In the genomic region with DNA sequence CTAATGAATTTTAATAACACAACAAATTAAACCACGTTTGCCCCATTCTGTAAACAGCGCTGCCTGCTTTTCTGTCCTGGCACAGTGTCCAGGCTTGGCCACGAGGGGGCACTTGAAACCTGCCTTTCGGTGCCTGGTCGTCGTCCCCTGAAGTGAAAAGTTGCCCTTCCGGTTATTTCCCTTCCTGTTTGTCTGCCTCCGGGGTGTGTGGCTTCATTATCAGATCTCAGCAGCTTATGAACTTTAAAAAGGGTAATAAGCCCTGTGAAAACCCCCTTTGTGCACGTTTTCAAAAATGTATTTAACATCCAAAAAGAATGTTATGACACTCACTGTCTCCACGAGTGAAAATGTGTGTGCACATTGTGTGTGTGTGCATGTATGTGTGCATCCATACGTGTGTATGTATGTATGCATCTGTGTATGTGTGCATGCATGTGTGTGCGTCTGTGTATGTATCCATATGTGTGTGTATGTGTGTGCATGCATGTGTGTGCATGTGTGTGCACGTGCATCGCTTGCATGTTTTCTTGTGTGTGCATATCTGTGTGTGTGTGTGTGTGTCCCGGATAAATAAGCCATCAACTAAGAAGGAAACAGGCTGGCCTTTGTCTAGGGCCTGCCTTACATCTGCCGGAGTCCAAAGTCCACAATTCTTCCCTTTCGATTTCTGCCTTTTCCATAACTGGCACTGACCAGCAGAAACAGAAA, we compare ENCODE assay signal across 8 cellular contexts.
DNase-seq lines count a peak whose midpoint lies in the region; ATAC-seq and TF ChIP-seq lines count a peak whose summit lies in the region.

No MANE protein-coding gene starts in this region.

- intact Hi-C loops in lower leg skin (cut with DNase I; ENCODE audit: low total_unique reads), result loop anchor here (10.0 kb wide), 1 partner anchor 580 kb away; no protein-coding TSS in a partner anchor

- H3K36me3 Mint-ChIP-seq in activated CD4-positive, alpha-beta T cell treated with anti-CD3 and anti-CD28 coated beads, Interleukin-2, amount 10 ng/mL, durations not matched to agents 7 days and 5 days (ENCODE audit: low read depth), result no peaks in the 10 kb centered on the region

- TF ChIP-seq CTCF in lower leg skin (IDR thresholded peaks at IDR 0.05), result peak in 1 of 3 donors; percentile 57

- ATAC-seq in GM18909 (IDR thresholded peaks at IDR 0.05; ENCODE audit: poor library complexity, unreplicated experiment) (peak; percentile 99), HG03175 (IDR thresholded peaks at IDR 0.05; ENCODE audit: unreplicated experiment) (peak; percentile 96)

- H3K27ac Mint-ChIP-seq in activated CD4-positive, alpha-beta T cell treated with anti-CD3 and anti-CD28 coated beads, Interleukin-2, amount 10 ng/mL, durations not matched to agents 7 days and 5 days, result peak overlapping the region; percentile 33

- CTCF ChIA-PET in activated CD4-positive, alpha-beta T cell treated with anti-CD3 and anti-CD28 coated beads, Interleukin-2, amount 10 ng/mL, durations not matched to agents 7 days and 5 days (lab: Charles Lee), result no interaction called here

- TF ChIP-seq POLR2A in lower leg skin (IDR thresholded peaks at IDR 0.05), result no peak

- peak; percentile 71 to 75 for DNase-seq in AML-193 (lab: John Stamatoyannopoulos, UW)
- DNase-seq in NCI-H510A (lab: John Stamatoyannopoulos, UW), result peak; percentile 43
- peak; percentile 87 for DNase-seq in activated CD4-positive, alpha-beta T cell treated with anti-CD3 and anti-CD28 coated beads, Interleukin-2, amount 10 ng/mL, durations not matched to agents 7 days and 5 days
- DNase-seq in dedifferentiated amniotic fluid mesenchymal stem cell (ENCODE audit: extremely low spot score), result peak; percentile 75
- peak; percentile 73 to 96 for DNase-seq in lower leg skin (ENCODE audit: low spot score in 2 of 2)
- DNase-seq in stimulated activated CD4-positive, alpha-beta T cell treated with anti-CD3 and anti-CD28 coated beads, Interleukin-4, amount 100 ng/mL, for 4 hours, result peak; percentile 51 to 65

- no peaks in the 10 kb centered on the region for H3K9me3 Mint-ChIP-seq in activated CD4-positive, alpha-beta T cell treated with anti-CD3 and anti-CD28 coated beads, Interleukin-2, amount 10 ng/mL, durations not matched to agents 7 days and 5 days

- POLR2A ChIA-PET in activated CD4-positive, alpha-beta T cell treated with anti-CD3 and anti-CD28 coated beads, Interleukin-2, amount 10 ng/mL, durations not matched to agents 7 days and 5 days (lab: Charles Lee), result no interaction called here

- no peak overlapping the region for H3K4me3 ChIP-seq in lower leg skin (ENCODE audit: low read depth, poor library complexity, severe bottlenecking)

- no peaks in the 10 kb centered on the region for H3K27me3 Mint-ChIP-seq in activated CD4-positive, alpha-beta T cell treated with anti-CD3 and anti-CD28 coated beads, Interleukin-2, amount 10 ng/mL, durations not matched to agents 7 days and 5 days

- WGBS in lower leg skin, 2 donors, result 28 to 30% methylated on average over 17 of the region's 17 CpGs

- no peak overlapping the region for H3K4me3 Mint-ChIP-seq in activated CD4-positive, alpha-beta T cell treated with anti-CD3 and anti-CD28 coated beads, Interleukin-2, amount 10 ng/mL, durations not matched to agents 7 days and 5 days

- peaks cover 11% of the 10 kb centered on the region for H3K4me1 Mint-ChIP-seq in activated CD4-positive, alpha-beta T cell treated with anti-CD3 and anti-CD28 coated beads, Interleukin-2, amount 10 ng/mL, durations not matched to agents 7 days and 5 days
